23 cellular contexts compared by ENCODE assay signal in the genomic region with DNA sequence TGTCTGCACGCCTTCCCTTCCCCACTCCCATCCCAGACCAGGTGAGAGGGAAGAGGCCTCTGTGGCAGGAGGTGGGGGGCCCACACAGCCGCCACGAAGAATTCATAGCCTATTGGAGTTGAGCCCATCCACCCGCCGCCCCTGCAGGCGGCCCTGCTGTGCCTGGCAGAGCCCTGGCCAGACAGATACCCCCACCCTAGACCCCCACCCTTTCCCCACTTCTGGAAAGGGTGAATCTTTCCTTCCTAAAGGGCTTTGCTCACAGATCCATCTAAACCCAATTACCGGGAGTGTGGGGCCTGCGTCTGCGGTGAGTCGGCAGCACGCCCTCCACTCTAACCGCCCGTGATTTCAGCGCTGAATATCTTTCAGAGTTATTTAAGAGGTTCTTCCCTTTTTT.
A peak's percentile ranks its signal among the peaks of the same experiment; 100 is the strongest.
DNase-seq lines count a peak whose midpoint lies in the region; ATAC-seq, FAIRE-seq and TF ChIP-seq lines count a peak whose summit lies in the region.
"Had no signal": no experiment of that assay in that cellular context is flagged by ENCODE, and none has a peak within 500 bp of the region (broad histone marks: within the 10 kb centered on the region; RNA-seq: fewer than 3 reads in every experiment).

No MANE protein-coding gene starts in this region.

- H3K27ac ChIP-seq in SK-N-SH (ENCODE audit: low read depth in 2 of 2, low read length in 1 of 2) (peak overlapping the region in 1 of 2 experiments; percentile 99; a peak in 2 of 4 replicates), Peyer's patch (no peak overlapping the region), upper lobe of right lung (no peak overlapping the region)
- H3K27ac ChIP-seq: 22Rv1, C4-2B, HL-60, SJSA1 had no signal

- H3K4me3 ChIP-seq in SK-N-SH (ENCODE audit: low read depth in 2 of 2, low read length in 1 of 2) (no peak overlapping the region), Peyer's patch (no peak overlapping the region), upper lobe of right lung (no peak overlapping the region)
- H3K4me3 ChIP-seq: SJSA1 had no signal

- no peaks in the 10 kb centered on the region for H3F3A ChIP-seq in SK-N-SH (replicated peaks; ENCODE audit: insufficient read depth)

- H3K79me2 ChIP-seq in SK-N-SH (ENCODE audit: insufficient read depth), result no peaks in the 10 kb centered on the region

- POLR2A ChIA-PET in SK-N-SH (lab: Yijun Ruan, JAX), result interaction anchor here (1.4 to 6.7 kb wide), 4 partner anchors 29 to 58 kb away, joined by 3 to 43 read pairs (median 21); no protein-coding TSS in a partner anchor

- 0 out of 2 replicates have a peak, but pooled peaks have one; percentile 15 for TF ChIP-seq RAD21 in SK-N-SH (IDR thresholded peaks at IDR 0.05; ENCODE audit: low read length)

- H3K36me3 Mint-ChIP-seq in nephron progenitor cell (ENCODE audit: low read depth), result no peaks in the 10 kb centered on the region

- H3K4me1 ChIP-seq in SK-N-SH (ENCODE audit: control insufficient read depth in 1 of 2, insufficient read depth in 2 of 2, low read depth in 1 of 2, low read length in 1 of 2) (peaks cover 0 to 90% of the 10 kb centered on the region in 2 experiments; a peak in 2 of 4 replicates), Peyer's patch (no peaks in the 10 kb centered on the region), upper lobe of right lung (no peaks in the 10 kb centered on the region)
- H3K4me1 ChIP-seq: SJSA1 had no signal

- ATAC-seq in SK-N-SH treated with all-trans-retinoic acid at 6 μM for 48 hours, result no peak
- ATAC-seq in upper lobe of right lung, result no peak

- DNase-seq in SK-N-SH (peak; percentile 80), Peyer's patch (peak in 2 of 3 donors; percentile 6 to 14), nephron progenitor cell (peak; percentile 0), upper lobe of right lung (peak; percentile 36), NCI-H2196 treated with DMSO at 0.1 percent for 48 hours (lab: John Stamatoyannopoulos, UW; ENCODE audit: unreplicated experiment) (no peak), GM12891 (ENCODE audit: insufficient read length, low spot score) (no peak), HK-2 (ENCODE audit: unreplicated experiment) (no peak)
- DNase-seq: KBM-7, MM.1S, NCI-H1048, NCI-H1417 treated with DMSO at 0.1 percent for 48 hours, NCI-H226, OCI-M1, SW 1271 had no signal

- no peak overlapping the region for H3K27ac Mint-ChIP-seq in nephron progenitor cell

- no peaks in the 10 kb centered on the region for H3K9me2 ChIP-seq in SK-N-SH

- H3K4me3 Mint-ChIP-seq in nephron progenitor cell, result no peak overlapping the region

- H3K4me2 ChIP-seq in SK-N-SH, result no peak overlapping the region

- intact Hi-C loops in upper lobe of right lung (cut with DNase I), result no loop called here

- no peaks in the 10 kb centered on the region for H4K20me1 ChIP-seq in SK-N-SH (ENCODE audit: insufficient read depth)

- H3K27me3 Mint-ChIP-seq in nephron progenitor cell (ENCODE audit: low read depth, poor library complexity), result peaks cover 10% of the 10 kb centered on the region

- H3K27me3 ChIP-seq in SK-N-SH (ENCODE audit: insufficient read depth), result no peaks in the 10 kb centered on the region
- no peaks in the 10 kb centered on the region for H3K27me3 ChIP-seq in Peyer's patch
- H3K27me3 ChIP-seq in upper lobe of right lung, result no peaks in the 10 kb centered on the region

- peaks cover 7% of the 10 kb centered on the region for H3K4me1 Mint-ChIP-seq in nephron progenitor cell

- H3K9me3 Mint-ChIP-seq in nephron progenitor cell, result no peaks in the 10 kb centered on the region

- no peak overlapping the region for H2AFZ ChIP-seq in SK-N-SH (ENCODE audit: low read depth)

- H3K36me3 ChIP-seq in SK-N-SH (replicated peaks in 1 of 2; ENCODE audit: control insufficient read depth in 1 of 2, insufficient read depth in 2 of 2, low read length in 1 of 2) (no peaks in the 10 kb centered on the region), Peyer's patch (no peaks in the 10 kb centered on the region), upper lobe of right lung (no peaks in the 10 kb centered on the region)
- H3K36me3 ChIP-seq: SJSA1 had no signal

- TF ChIP-seq EP300 in SK-N-SH (IDR thresholded peaks at IDR 0.05; ENCODE audit: borderline replicate concordance in 1 of 2, low read depth in 1 of 2, low read length in 1 of 2), result peak in 1 of 2 experiments; percentile 58; a peak in 2 of 4 replicates

- CTCF ChIA-PET in SK-N-SH (lab: Yijun Ruan, JAX), result interaction anchor here (1.4 to 3.5 kb wide), 5 partner anchors 28 to 81 kb away, joined by 3 to 16 read pairs (median 4); no protein-coding TSS in a partner anchor

- 65% methylated on average over 13 of the region's 14 CpGs for WGBS in SK-N-SH (ENCODE audit: low lambda C conversion rate)

- no peaks in the 10 kb centered on the region for H3K9me3 ChIP-seq in SK-N-SH
- no peaks in the 10 kb centered on the region for H3K9me3 ChIP-seq in Peyer's patch
- H3K9me3 ChIP-seq in upper lobe of right lung, result no peaks in the 10 kb centered on the region
- H3K9me3 ChIP-seq: SJSA1 had no signal

- no peak for TF ChIP-seq CTCF in SK-N-SH (IDR thresholded peaks at IDR 0.05)
- TF ChIP-seq CTCF in Peyer's patch (IDR thresholded peaks at IDR 0.05), result no peak
- no peak for TF ChIP-seq CTCF in nephron progenitor cell (IDR thresholded peaks at IDR 0.05)
- no peak for TF ChIP-seq CTCF in upper lobe of right lung (IDR thresholded peaks at IDR 0.05)

- no peak for TF ChIP-seq POLR2A in Peyer's patch (IDR thresholded peaks at IDR 0.05)
- TF ChIP-seq POLR2A in GM12891 (IDR thresholded peaks at IDR 0.05; ENCODE audit: low read depth, low read length), result no peak

- FAIRE-seq in GM12891 (lab: Jason Lieb, UNC), result no peak
- FAIRE-seq: G401.6, GM18507, GM19239, H54 had no signal

- H3K9ac ChIP-seq in SK-N-SH, result no peak overlapping the region

TF ChIP-seq in SK-N-SH, 30 proteins besides CTCF, POLR2A, EP300 and RAD21 (continues in another document):
- TF ChIP-seq, protein P1, sequence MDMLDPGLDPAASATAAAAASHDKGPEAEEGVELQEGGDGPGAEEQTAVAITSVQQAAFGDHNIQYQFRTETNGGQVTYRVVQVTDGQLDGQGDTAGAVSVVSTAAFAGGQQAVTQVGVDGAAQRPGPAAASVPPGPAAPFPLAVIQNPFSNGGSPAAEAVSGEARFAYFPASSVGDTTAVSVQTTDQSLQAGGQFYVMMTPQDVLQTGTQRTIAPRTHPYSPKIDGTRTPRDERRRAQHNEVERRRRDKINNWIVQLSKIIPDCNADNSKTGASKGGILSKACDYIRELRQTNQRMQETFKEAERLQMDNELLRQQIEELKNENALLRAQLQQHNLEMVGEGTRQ (IDR thresholded peaks at IDR 0.05; ENCODE audit: borderline replicate concordance, low read depth, low read length), result no peak
- 0 out of 2 replicates have a peak, but pooled peaks have one; percentile 4 for TF ChIP-seq GATA2 (CRISPR knock-in tag; IDR thresholded peaks at IDR 0.05)
- TF ChIP-seq, protein P2, sequence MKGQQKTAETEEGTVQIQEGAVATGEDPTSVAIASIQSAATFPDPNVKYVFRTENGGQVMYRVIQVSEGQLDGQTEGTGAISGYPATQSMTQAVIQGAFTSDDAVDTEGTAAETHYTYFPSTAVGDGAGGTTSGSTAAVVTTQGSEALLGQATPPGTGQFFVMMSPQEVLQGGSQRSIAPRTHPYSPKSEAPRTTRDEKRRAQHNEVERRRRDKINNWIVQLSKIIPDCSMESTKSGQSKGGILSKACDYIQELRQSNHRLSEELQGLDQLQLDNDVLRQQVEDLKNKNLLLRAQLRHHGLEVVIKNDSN (IDR thresholded peaks at IDR 0.05; ENCODE audit: borderline replicate concordance, low read depth), result no peak
- 0 out of 2 replicates have a peak, but pooled peaks have one; percentile 35 for TF ChIP-seq MXI1 (IDR thresholded peaks at IDR 0.05; ENCODE audit: low read depth, low read length)

TF ChIP-seq in SK-N-SH treated with all-trans-retinoic acid at 6 μM for 48 hours, 23 proteins besides CTCF, POLR2A, EP300 and RAD21 (continues in another document):
- TF ChIP-seq TOX (CRISPR knock-in tag; IDR thresholded peaks at IDR 0.05; ENCODE audit: borderline replicate concordance) (no peak), POU6F1 (CRISPR knock-in tag; IDR thresholded peaks at IDR 0.05; ENCODE audit: borderline replicate concordance, low read depth) (no peak), ESRRG (CRISPR knock-in tag; IDR thresholded peaks at IDR 0.05) (no peak), TCF4 (CRISPR knock-in tag; IDR thresholded peaks at IDR 0.05; ENCODE audit: borderline replicate concordance) (no peak), ZNF565 (CRISPR knock-in tag; conservative IDR thresholded peaks at IDR 0.05; ENCODE audit: low read depth) (no peak)

TF ChIP-seq in GM12891, 5 proteins besides CTCF, POLR2A, EP300 and RAD21:
- TF ChIP-seq POLR2AphosphoS5 (IDR thresholded peaks at IDR 0.05; ENCODE audit: low read depth, low read length), result no peak
- no peak for TF ChIP-seq TAF1 (IDR thresholded peaks at IDR 0.05; ENCODE audit: low read depth, low read length)
- TF ChIP-seq POU2F2 (IDR thresholded peaks at IDR 0.05; ENCODE audit: low read depth, low read length), result no peak
- no peak for TF ChIP-seq PAX5 (IDR thresholded peaks at IDR 0.05; ENCODE audit: insufficient read depth, low read length, severe bottlenecking)
- TF ChIP-seq SPI1 (IDR thresholded peaks at IDR 0.05; ENCODE audit: low read depth, low read length), result no peak

Comparison
In these comparisons a context has a peak if more than half of its experiments do, and no peak if none do; other contexts are left out.
1. DNase-seq: peak in SK-N-SH (single experiment), Peyer's patch (2 of 3), nephron progenitor cell (single experiment) and upper lobe of right lung (single experiment); none in NCI-H2196 treated with DMSO at 0.1 percent for 48 hours (single experiment), GM12891 (single experiment) and HK-2 (single experiment).